In genomic region chr1:11645670-11646265, GRCh38 we compare ENCODE assay signal across 8 cellular contexts. TPM values are rescaled to one million over a fixed set of nuclear protein-coding genes. Genes with fewer than 3 reads are reported as not detected.
DNase-seq lines count a peak whose midpoint lies in the region; ATAC-seq and TF ChIP-seq lines count a peak whose summit lies in the region.

No MANE protein-coding gene starts in this region.

- no peak overlapping the region for H3K27ac ChIP-seq in heart left ventricle

- 26 to 31% (median 27%) methylated on average over 8 of the region's 8 CpGs for WGBS in heart left ventricle, 4 donors

- peaks cover 0 to 48% (median 17%) of the 10 kb centered on the region in 9 donors for H3K27me3 ChIP-seq in heart left ventricle

- intact Hi-C loops in heart left ventricle (cut with DNase I) = loop anchor here in 6 of 10 donors (2.0 to 5.0 kb wide), 6 partner anchors 77 to 608 kb away; no protein-coding TSS in a partner anchor

- peak; percentile 76 for DNase-seq in ELR (ENCODE audit: low read depth)
- peak; percentile 79 for DNase-seq in NCI-H1105 (lab: John Stamatoyannopoulos, UW)
- DNase-seq in SW 1271 (lab: John Stamatoyannopoulos, UW) = peak; percentile 56 to 64
- peak; percentile 90 for DNase-seq in activated naive CD8-positive, alpha-beta T cell treated with anti-CD3 and anti-CD28 coated beads, Interleukin-2, amount 10 ng/mL, durations not matched to agents 7 days and 5 days
- DNase-seq in heart left ventricle = peak; percentile 73 to 90 (median 76)
- peak; percentile 19 for DNase-seq in retinal pigment epithelial cell (ENCODE audit: low read depth)

- peaks cover 7% of the 10 kb centered on the region for H3K4me1 Mint-ChIP-seq in activated naive CD8-positive, alpha-beta T cell treated with anti-CD3 and anti-CD28 coated beads, Interleukin-2, amount 10 ng/mL, durations not matched to agents 7 days and 5 days

- H3K9me3 ChIP-seq in heart left ventricle = no peaks in the 10 kb centered on the region

- H3K4me3 Mint-ChIP-seq in activated naive CD8-positive, alpha-beta T cell treated with anti-CD3 and anti-CD28 coated beads, Interleukin-2, amount 10 ng/mL, durations not matched to agents 7 days and 5 days = no peak overlapping the region

- peak; percentile 61 to 84 (median 78) for TF ChIP-seq CTCF in heart left ventricle (IDR thresholded peaks at IDR 0.05)
- peak; percentile 88 for TF ChIP-seq CTCF in retinal pigment epithelial cell (conservative IDR thresholded peaks at IDR 0.05; ENCODE audit: low read depth, low read length)

- H3K4me3 ChIP-seq in heart left ventricle = no peak overlapping the region
- H3K4me3 ChIP-seq in retinal pigment epithelial cell (ENCODE audit: low read length) = no peak overlapping the region

- peaks cover 0 to 33% (median 15%) of the 10 kb centered on the region in 12 donors for H3K4me1 ChIP-seq in heart left ventricle

- H3K27ac Mint-ChIP-seq in activated naive CD8-positive, alpha-beta T cell treated with anti-CD3 and anti-CD28 coated beads, Interleukin-2, amount 10 ng/mL, durations not matched to agents 7 days and 5 days = no peak overlapping the region

- peak; percentile 30 for ATAC-seq in activated naive CD8-positive, alpha-beta T cell treated with anti-CD3 and anti-CD28 coated beads, Interleukin-2, amount 10 ng/mL, durations not matched to agents 7 days and 5 days (ENCODE audit: low read depth)
- peak in 3 of 4 donors; percentile 46 to 58 (median 57) for ATAC-seq in heart left ventricle
- ATAC-seq in GM19455 (IDR thresholded peaks at IDR 0.05; ENCODE audit: unreplicated experiment) = no peak
- ATAC-seq in GM19397 (IDR thresholded peaks at IDR 0.05; ENCODE audit: unreplicated experiment) = no peak

- H3K36me3 Mint-ChIP-seq in activated naive CD8-positive, alpha-beta T cell treated with anti-CD3 and anti-CD28 coated beads, Interleukin-2, amount 10 ng/mL, durations not matched to agents 7 days and 5 days = no peaks in the 10 kb centered on the region

- H3K9me3 Mint-ChIP-seq in activated naive CD8-positive, alpha-beta T cell treated with anti-CD3 and anti-CD28 coated beads, Interleukin-2, amount 10 ng/mL, durations not matched to agents 7 days and 5 days = no peaks in the 10 kb centered on the region

- peaks cover 8% of the 10 kb centered on the region for H3K27me3 Mint-ChIP-seq in activated naive CD8-positive, alpha-beta T cell treated with anti-CD3 and anti-CD28 coated beads, Interleukin-2, amount 10 ng/mL, durations not matched to agents 7 days and 5 days

- POLR2A ChIA-PET in activated naive CD8-positive, alpha-beta T cell treated with anti-CD3 and anti-CD28 coated beads, Interleukin-2, amount 10 ng/mL, durations not matched to agents 7 days and 5 days (lab: Charles Lee) = interaction anchor here (0.6 to 1.3 kb wide), 5 partner anchors 19 to 608 kb away, joined by 3 to 5 read pairs (median 4); no protein-coding TSS in a partner anchor

- no peak for TF ChIP-seq POLR2A in heart left ventricle (IDR thresholded peaks at IDR 0.05)

- H3K36me3 ChIP-seq in heart left ventricle = no peaks in the 10 kb centered on the region

RNA-seq across cellular contexts. Expression of gene FBXO2, which starts 8.5 kb away (rescaled TPM):
- total RNA-seq in activated naive CD8-positive, alpha-beta T cell treated with anti-CD3 and anti-CD28 coated beads, Interleukin-2, amount 10 ng/mL, durations not matched to agents 7 days and 5 days = 1 to 10 TPM; 4.8 to 6.2 TPM
- total RNA-seq in heart left ventricle = 1 to 10 TPM in 8 of 9 donors, under 1 TPM in 1; 0.83 to 7.5 (median 2.1) TPM
- 1 to 10 TPM; 2.5 to 4.6 TPM for polyA plus RNA-seq in heart left ventricle

RNA-seq across cellular contexts. Expression of gene FBXO44, which starts 8.9 kb away (rescaled TPM):
- 10 to 100 TPM; 54.9 to 59.2 TPM for total RNA-seq in activated naive CD8-positive, alpha-beta T cell treated with anti-CD3 and anti-CD28 coated beads, Interleukin-2, amount 10 ng/mL, durations not matched to agents 7 days and 5 days
- 10 to 100 TPM in 8 of 9 donors, 1 to 10 TPM in 1; 9.8 to 19.1 (median 15.1) TPM for total RNA-seq in heart left ventricle
- polyA plus RNA-seq in heart left ventricle = 10 to 100 TPM; 16.6 to 18.1 TPM

RNA-seq across cellular contexts. Expression of gene FBXO6, which starts 18.2 kb away (rescaled TPM):
- 10 to 100 TPM; 27.5 to 28.0 TPM for total RNA-seq in activated naive CD8-positive, alpha-beta T cell treated with anti-CD3 and anti-CD28 coated beads, Interleukin-2, amount 10 ng/mL, durations not matched to agents 7 days and 5 days
- 10 to 100 TPM in 4 of 9 donors, 1 to 10 TPM in 5; 5.6 to 23.3 (median 8.3) TPM for total RNA-seq in heart left ventricle
- 10 to 100 TPM in 1 of 2 donors, 1 to 10 TPM in 1; 5.6 to 10.9 TPM for polyA plus RNA-seq in heart left ventricle

RNA-seq across cellular contexts. Expression of gene MAD2L2, which starts 35.2 kb away (rescaled TPM):
- 100 to 1,000 TPM in 1 of 2 experiments, 10 to 100 TPM in 1; 95.4 to 103 TPM for total RNA-seq in activated naive CD8-positive, alpha-beta T cell treated with anti-CD3 and anti-CD28 coated beads, Interleukin-2, amount 10 ng/mL, durations not matched to agents 7 days and 5 days
- 10 to 100 TPM; 15.9 to 47.1 (median 18.5) TPM for total RNA-seq in heart left ventricle
- polyA plus RNA-seq in heart left ventricle = 10 to 100 TPM; 17.2 to 54.2 TPM

RNA-seq across cellular contexts. Expression of gene DRAXIN, which starts 45.7 kb away (rescaled TPM):
- total RNA-seq in activated naive CD8-positive, alpha-beta T cell treated with anti-CD3 and anti-CD28 coated beads, Interleukin-2, amount 10 ng/mL, durations not matched to agents 7 days and 5 days = 1 to 10 TPM; 3.5 to 4.1 TPM
- under 1 TPM in 5 of 9 donors, not detected in 4; 0.09 to 0.29 (median 0.12) TPM for total RNA-seq in heart left ventricle
- polyA plus RNA-seq in heart left ventricle = under 1 TPM; 0.03 to 0.04 TPM

Comparison
In these comparisons a context has a peak if more than half of its experiments do, and no peak if none do; other contexts are left out.
1. DNase-seq: peak in every context shown above with its lines; median percentile 90 in activated naive CD8-positive, alpha-beta T cell treated with anti-CD3 and anti-CD28 coated beads, Interleukin-2, amount 10 ng/mL, durations not matched to agents 7 days and 5 days; 79 in NCI-H1105; 76 in ELR; 76 in heart left ventricle; 60 in SW 1271; 19 in retinal pigment epithelial cell.
2. ATAC-seq: peak in activated naive CD8-positive, alpha-beta T cell treated with anti-CD3 and anti-CD28 coated beads, Interleukin-2, amount 10 ng/mL, durations not matched to agents 7 days and 5 days (single experiment) and heart left ventricle (3 of 4); none in GM19455 (single experiment) and GM19397 (single experiment).